Comparison of ENCODE assay signal across 1 cellular context in genomic region chr1:23598424-23598823, GRCh38.
TF ChIP-seq lines count a peak whose summit lies in the region.

No MANE protein-coding gene starts in this region.

TF ChIP-seq in HepG2, 621 proteins besides CTCF, POLR2A, EP300 and RAD21:
- TF ChIP-seq, protein P1, sequence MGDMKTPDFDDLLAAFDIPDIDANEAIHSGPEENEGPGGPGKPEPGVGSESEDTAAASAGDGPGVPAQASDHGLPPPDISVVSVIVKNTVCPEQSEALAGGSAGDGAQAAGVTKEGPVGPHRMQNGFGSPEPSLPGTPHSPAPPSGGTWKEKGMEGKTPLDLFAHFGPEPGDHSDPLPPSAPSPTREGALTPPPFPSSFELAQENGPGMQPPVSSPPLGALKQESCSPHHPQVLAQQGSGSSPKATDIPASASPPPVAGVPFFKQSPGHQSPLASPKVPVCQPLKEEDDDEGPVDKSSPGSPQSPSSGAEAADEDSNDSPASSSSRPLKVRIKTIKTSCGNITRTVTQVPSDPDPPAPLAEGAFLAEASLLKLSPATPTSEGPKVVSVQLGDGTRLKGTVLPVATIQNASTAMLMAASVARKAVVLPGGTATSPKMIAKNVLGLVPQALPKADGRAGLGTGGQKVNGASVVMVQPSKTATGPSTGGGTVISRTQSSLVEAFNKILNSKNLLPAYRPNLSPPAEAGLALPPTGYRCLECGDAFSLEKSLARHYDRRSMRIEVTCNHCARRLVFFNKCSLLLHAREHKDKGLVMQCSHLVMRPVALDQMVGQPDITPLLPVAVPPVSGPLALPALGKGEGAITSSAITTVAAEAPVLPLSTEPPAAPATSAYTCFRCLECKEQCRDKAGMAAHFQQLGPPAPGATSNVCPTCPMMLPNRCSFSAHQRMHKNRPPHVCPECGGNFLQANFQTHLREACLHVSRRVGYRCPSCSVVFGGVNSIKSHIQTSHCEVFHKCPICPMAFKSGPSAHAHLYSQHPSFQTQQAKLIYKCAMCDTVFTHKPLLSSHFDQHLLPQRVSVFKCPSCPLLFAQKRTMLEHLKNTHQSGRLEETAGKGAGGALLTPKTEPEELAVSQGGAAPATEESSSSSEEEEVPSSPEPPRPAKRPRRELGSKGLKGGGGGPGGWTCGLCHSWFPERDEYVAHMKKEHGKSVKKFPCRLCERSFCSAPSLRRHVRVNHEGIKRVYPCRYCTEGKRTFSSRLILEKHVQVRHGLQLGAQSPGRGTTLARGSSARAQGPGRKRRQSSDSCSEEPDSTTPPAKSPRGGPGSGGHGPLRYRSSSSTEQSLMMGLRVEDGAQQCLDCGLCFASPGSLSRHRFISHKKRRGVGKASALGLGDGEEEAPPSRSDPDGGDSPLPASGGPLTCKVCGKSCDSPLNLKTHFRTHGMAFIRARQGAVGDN (CRISPR knock-in tag; IDR thresholded peaks at IDR 0.05), result 0 out of 2 replicates have a peak, but pooled peaks have one; percentile 17
- TF ChIP-seq FIP1L1 (IDR thresholded peaks at IDR 0.05; ENCODE audit: borderline replicate concordance, insufficient read depth, low read depth, low read length), result no peak
- TF ChIP-seq PREB (CRISPR knock-in tag; IDR thresholded peaks at IDR 0.05), result no peak
- no peak for TF ChIP-seq TSC22D2 (CRISPR knock-in tag; IDR thresholded peaks at IDR 0.05; ENCODE audit: borderline replicate concordance)
- peak; percentile 46; the same call in 1 of the 2 replicates for TF ChIP-seq ZNF281 (CRISPR knock-in tag; IDR thresholded peaks at IDR 0.05; ENCODE audit: borderline replicate concordance)
- TF ChIP-seq NR2C2 (CRISPR knock-in tag; IDR thresholded peaks at IDR 0.05; ENCODE audit: borderline replicate concordance), result no peak
- TF ChIP-seq GABPA (IDR thresholded peaks at IDR 0.05; ENCODE audit: low read depth, low read length), result no peak
- no peak for TF ChIP-seq GABPA (CRISPR knock-in tag; IDR thresholded peaks at IDR 0.05; ENCODE audit: low read depth)
